In genomic region chr16:29699324-29700219, GRCh38 we compare ENCODE assay signal across 17 cellular contexts. TPM values are rescaled to one million over a fixed set of nuclear protein-coding genes. Genes with fewer than 3 reads are reported as not detected.
DNase-seq lines count a peak whose midpoint lies in the region; ATAC-seq and TF ChIP-seq lines count a peak whose summit lies in the region.
"Had no signal": no experiment of that assay in that cellular context is flagged by ENCODE, and none has a peak within 500 bp of the region (broad histone marks: within the 10 kb centered on the region; RNA-seq: fewer than 3 reads in every experiment).

No MANE protein-coding gene starts in this region.

- peak overlapping the region; percentile 62 for H2AFZ ChIP-seq in IMR-90 (replicated peaks; ENCODE audit: low read length, poor library complexity)

- peaks cover 39% of the 10 kb centered on the region for H3K36me3 ChIP-seq in BLaER1
- H3K36me3 ChIP-seq in IMR-90 (ENCODE audit: control insufficient read depth, insufficient read depth, low read length): no peaks in the 10 kb centered on the region
- no peaks in the 10 kb centered on the region for H3K36me3 ChIP-seq in sigmoid colon
- H3K36me3 ChIP-seq: cardiac muscle cell, vagina had no signal

- no peak overlapping the region for H4K5ac ChIP-seq in IMR-90 (ENCODE audit: low read depth, low read length)

- H2BK20ac ChIP-seq in IMR-90 (ENCODE audit: low read depth, low read length): no peak overlapping the region

- in situ Hi-C loops in IMR-90 (cut with MboI; ENCODE audit: low sequenced_read_pairs): loop anchor here (10.0 kb wide), 2 partner anchors 65 to 325 kb away; partner anchors contain the start of gene C16orf92

- no peak overlapping the region for H3K9ac ChIP-seq in BLaER1
- no peak overlapping the region for H3K9ac ChIP-seq in IMR-90 (ENCODE audit: low read depth, low read length)
- H3K9ac ChIP-seq: SK-N-SH had no signal

- H3K9me3 Mint-ChIP-seq in memory B cell (peaks cover 9% of the 10 kb centered on the region), HFFc6 (peaks cover 8% of the 10 kb centered on the region)
- H3K9me3 Mint-ChIP-seq: activated T-helper 17 cell treated with anti-CD3 and anti-CD28 coated beads, Interleukin-2, amount 50 U/mL, for 72 hours; CD8-positive, alpha-beta memory T cell had no signal

- no peak overlapping the region for H4K91ac ChIP-seq in IMR-90 (ENCODE audit: insufficient read depth, low read depth, low read length)

- H3K27me3 Mint-ChIP-seq in memory B cell (peaks cover 3% of the 10 kb centered on the region), HFFc6 (ENCODE audit: insufficient read depth) (peaks cover 11% of the 10 kb centered on the region)
- H3K27me3 Mint-ChIP-seq: activated CD4-positive, alpha-beta T cell treated with anti-CD3 and anti-CD28 coated beads for 36 hours; activated T-helper 17 cell treated with anti-CD3 and anti-CD28 coated beads, Interleukin-2, amount 50 U/mL, for 72 hours; CD8-positive, alpha-beta memory T cell had no signal

- no peak overlapping the region for H3K4me3 ChIP-seq in BLaER1
- no peak overlapping the region for H3K4me3 ChIP-seq in IMR-90 (ENCODE audit: insufficient read depth, low read depth, low read length)
- no peak overlapping the region for H3K4me3 ChIP-seq in sigmoid colon
- H3K4me3 ChIP-seq: cardiac muscle cell, smooth muscle cell had no signal

- H3K14ac ChIP-seq in IMR-90 (replicated peaks; ENCODE audit: low read depth, low read length): no peak overlapping the region

- H3K4me1 Mint-ChIP-seq in memory B cell (peaks cover 21% of the 10 kb centered on the region), HFFc6 (ENCODE audit: low read depth) (peaks cover 18% of the 10 kb centered on the region)

- POLR2A ChIA-PET in IMR-90 (lab: Charles Lee; ENCODE audit: unreplicated experiment): interaction anchor here (0.6 kb wide), 1 partner anchor 105 kb away, joined by 3 read pairs; no protein-coding TSS in a partner anchor

- no peak overlapping the region for H2BK15ac ChIP-seq in IMR-90 (ENCODE audit: low read depth, low read length)

- H3K4ac ChIP-seq in IMR-90 (ENCODE audit: low read depth, low read length): no peak overlapping the region

- H3K79me1 ChIP-seq in IMR-90 (ENCODE audit: low read depth in 1 of 2, low read length in 2 of 2): no peaks in the 10 kb centered on the region

- ATAC-seq in IMR-90 (ENCODE audit: low read depth) (no peak), memory B cell (ENCODE audit: low read depth) (no peak)

- 57% methylated on average over 4 of the region's 11 CpGs; no CpG with 5 or more reads in 1 of the 2 experiments for WGBS in IMR-90 (ENCODE audit: extremely low coverage in 2 of 2, insufficient read length in 1 of 2), 2 experiments
- WGBS in sigmoid colon, 2 donors: 59 to 70% methylated on average over 11 of the region's 11 CpGs

- no peak overlapping the region for H3K4me3 Mint-ChIP-seq in memory B cell
- no peak overlapping the region for H3K4me3 Mint-ChIP-seq in HFFc6

- TF ChIP-seq EP300 in sigmoid colon (IDR thresholded peaks at IDR 0.05): no peak

- H2AK9ac ChIP-seq in IMR-90 (replicated peaks; ENCODE audit: low read depth, low read length, poor library complexity): no peak overlapping the region

- H3K18ac ChIP-seq in IMR-90 (ENCODE audit: low read depth, low read length): no peak overlapping the region

- dilution Hi-C loops in IMR-90 (cut with HindIII; ENCODE audit: low sequenced_read_pairs, unreplicated experiment): no loop called here

- H3K56ac ChIP-seq in IMR-90 (ENCODE audit: extremely low read depth, insufficient read depth, low read length): no peak overlapping the region

- H3K4me2 ChIP-seq in BLaER1 (peak overlapping the region; percentile 13; the same call in 1 of the 2 replicates), IMR-90 (ENCODE audit: low read depth, low read length) (no peak overlapping the region)
- H3K4me2 ChIP-seq: SK-N-SH, smooth muscle cell had no signal

- no peak for TF ChIP-seq RAD21 in IMR-90 (IDR thresholded peaks at IDR 0.05; ENCODE audit: low read length)

- BruUV-seq in IMR-90 (replicated peaks; lab: Mats Ljungman, UMichigan): no TSS peak

- intact Hi-C loops in IMR-90 (cut with micrococcal nuclease): loop anchor here (1.0 to 2.0 kb wide), 7 partner anchors 22 to 321 kb away; partner anchors contain the start of genes KIF22 and PAGR1
- intact Hi-C loops in sigmoid colon (cut with DNase I): loop anchor here (2.0 to 5.0 kb wide), 3 partner anchors 88 to 323 kb away; partner anchors contain the start of gene C16orf92

- no peaks in the 10 kb centered on the region for H3K36me3 Mint-ChIP-seq in memory B cell
- 0 out of 2 replicates have a peak, but pooled peaks cover 5% of the 10 kb centered on the region for H3K36me3 Mint-ChIP-seq in HFFc6 (ENCODE audit: low read depth)
- H3K36me3 Mint-ChIP-seq: CD8-positive, alpha-beta memory T cell had no signal

- H2BK5ac ChIP-seq in IMR-90 (ENCODE audit: low read depth, low read length, poor library complexity, severe bottlenecking): no peak overlapping the region

- no peaks in the 10 kb centered on the region for H3K27me3 ChIP-seq in BLaER1
- H3K27me3 ChIP-seq in IMR-90 (ENCODE audit: control insufficient read depth, insufficient read depth, low read length): peaks cover 10% of the 10 kb centered on the region; the same call in 1 of the 2 replicates
- H3K27me3 ChIP-seq in sigmoid colon: no peaks in the 10 kb centered on the region
- H3K27me3 ChIP-seq: cardiac muscle cell, vagina had no signal

- 0 out of 2 replicates have a peak overlapping the region, but pooled peaks have one; percentile 43 for H2AK5ac ChIP-seq in IMR-90 (ENCODE audit: low read depth, low read length)

- H3K27ac Mint-ChIP-seq in memory B cell (peak overlapping the region; percentile 42), HFFc6 (no peak overlapping the region)

- TF ChIP-seq CTCF in IMR-90 (conservative IDR thresholded peaks at IDR 0.05; ENCODE audit: low read depth, low read length) (no peak), HFFc6 (IDR thresholded peaks at IDR 0.05) (no peak), sigmoid colon (IDR thresholded peaks at IDR 0.05) (no peak)

- DNase-seq in IMR-90 (no peak), amniotic epithelial cell (ENCODE audit: low read depth) (peak; percentile 16), memory B cell (ENCODE audit: low spot score in 2 of 2) (no peak), HFFc6 (no peak), sigmoid colon (no peak), amygdala (lab: John Stamatoyannopoulos, UW) (no peak), T1000 (lab: John Stamatoyannopoulos, UW) (no peak)

- H4K8ac ChIP-seq in IMR-90 (ENCODE audit: low read depth in 2 of 2, low read length in 2 of 2): no peak overlapping the region

- peaks cover 41% of the 10 kb centered on the region for H3K9me3 ChIP-seq in BLaER1
- no peaks in the 10 kb centered on the region for H3K9me3 ChIP-seq in IMR-90 (ENCODE audit: control insufficient read depth, insufficient read depth, low read length)
- H3K9me3 ChIP-seq in sigmoid colon: no peaks in the 10 kb centered on the region
- H3K9me3 ChIP-seq: SK-N-SH, vagina had no signal

- H3K4me1 ChIP-seq in BLaER1 (peaks cover 76% of the 10 kb centered on the region), IMR-90 (ENCODE audit: control insufficient read depth, insufficient read depth, low read length) (no peaks in the 10 kb centered on the region), sigmoid colon (peaks cover 0 to 3% (median 2%) of the 10 kb centered on the region in 4 donors)

- TF ChIP-seq POLR2A in IMR-90 (IDR thresholded peaks at IDR 0.05; ENCODE audit: low read depth, low read length) (no peak), sigmoid colon (IDR thresholded peaks at IDR 0.05) (no peak)

- CTCF ChIA-PET in IMR-90 (lab: Yijun Ruan, JAX): interaction anchor here (0.6 to 1.9 kb wide), 4 partner anchors 11 to 30 kb away, joined by 4 to 6 read pairs (median 5); partner anchors contain the start of gene QPRT

- H3K27ac ChIP-seq in BLaER1 (0 out of 2 replicates have a peak overlapping the region, but pooled peaks have one; percentile 12), IMR-90 (ENCODE audit: insufficient read depth, low read length) (no peak overlapping the region), sigmoid colon (no peak overlapping the region)
- H3K27ac ChIP-seq: cardiac muscle cell, vagina had no signal

- H2BK120ac ChIP-seq in IMR-90 (ENCODE audit: low read depth, low read length): no peak overlapping the region

- H4K20me1 ChIP-seq in BLaER1 (no peaks in the 10 kb centered on the region), IMR-90 (ENCODE audit: insufficient read depth, low read length) (no peaks in the 10 kb centered on the region)

- no peak overlapping the region for H3K23ac ChIP-seq in IMR-90 (ENCODE audit: low read depth, low read length)

- no peaks in the 10 kb centered on the region for H3K9me1 ChIP-seq in IMR-90 (ENCODE audit: insufficient read depth, low read length)

TF ChIP-seq in IMR-90, 13 proteins besides CTCF, POLR2A, EP300 and RAD21 (continues in another document):
- TF ChIP-seq BHLHE40 (IDR thresholded peaks at IDR 0.05; ENCODE audit: low read depth, low read length) (no peak), NFE2L2 (IDR thresholded peaks at IDR 0.05; ENCODE audit: low read depth, low read length) (no peak), MAFK (IDR thresholded peaks at IDR 0.05; ENCODE audit: low read depth, low read length) (no peak)

RNA-seq across cellular contexts. Expression of gene QPRT, which starts 20.6 kb away (rescaled TPM):
- total RNA-seq in IMR-90 (2012; rRNA removed): 3.4 and 3.6 TPM in 2 replicates
- 6.3 and 6.8 TPM in 2 replicates for polyA plus RNA-seq in IMR-90 (2012; rRNA removed)
- 7.5 and 16.3 TPM in 2 replicates for polyA plus RNA-seq in IMR-90 (2012; cell fraction: cytosol; rRNA removed)
- polyA plus RNA-seq in IMR-90 (2012; cell fraction: nucleus; rRNA removed; ENCODE audit: low replicate concordance): 9.0 and 10.8 TPM in 2 replicates
- total RNA-seq in HFFc6 (2021; fragmentation: NEBNext Ultra II Directional; extraction: Animal tissue kit (Norgen Biotek cat#: 25700)): 10 to 100 TPM in 3 of 6 experiments, 1 to 10 TPM in 3; 3.0 to 12.4 (median 10.3) TPM
- 10 to 100 TPM in 2 of 4 donors, 1 to 10 TPM in 2; 4.3 to 11.1 (median 7.4) TPM for total RNA-seq in sigmoid colon
- 10 to 100 TPM; 22.2 to 40.5 (median 34.7) TPM for polyA plus RNA-seq in sigmoid colon

RNA-seq across cellular contexts. Expression of gene SPN, which starts 36.5 kb away (rescaled TPM):
- total RNA-seq in IMR-90 (2012; rRNA removed): not detected in 2 replicates
- not detected in 2 replicates for polyA plus RNA-seq in IMR-90 (2012; rRNA removed)
- not detected in 2 replicates for polyA plus RNA-seq in IMR-90 (2012; cell fraction: cytosol; rRNA removed)
- not detected in 2 replicates for polyA plus RNA-seq in IMR-90 (2012; cell fraction: nucleus; rRNA removed; ENCODE audit: low replicate concordance)
- total RNA-seq in HFFc6 (2021; fragmentation: NEBNext Ultra II Directional; extraction: Animal tissue kit (Norgen Biotek cat#: 25700)): under 1 TPM in 5 of 6 experiments, not detected in 1; 0.06 to 0.20 (median 0.12) TPM
- 1 to 10 TPM in 2 of 4 donors, under 1 TPM in 2; 0.28 to 1.6 (median 0.94) TPM for total RNA-seq in sigmoid colon
- polyA plus RNA-seq in sigmoid colon: 10 to 100 TPM in 1 of 3 donors, 1 to 10 TPM in 1, under 1 TPM in 1; 0.60 to 13.3 (median 6.7) TPM
- total RNA-seq: pulmonary artery endothelial cell, smooth muscle cell had no signal
- polyA plus RNA-seq: smooth muscle cell had no signal

RNA-seq across cellular contexts. Expression of gene C16orf54, which starts 46.2 kb away (rescaled TPM):
- total RNA-seq in IMR-90 (2012; rRNA removed): not detected in 2 replicates
- polyA plus RNA-seq in IMR-90 (2012; rRNA removed): not detected in 2 replicates
- polyA plus RNA-seq in IMR-90 (2012; cell fraction: cytosol; rRNA removed): not detected in 2 replicates
- not detected in 2 replicates for polyA plus RNA-seq in IMR-90 (2012; cell fraction: nucleus; rRNA removed; ENCODE audit: low replicate concordance)
- total RNA-seq in HFFc6 (2021; fragmentation: NEBNext Ultra II Directional; extraction: Animal tissue kit (Norgen Biotek cat#: 25700)): not detected
- total RNA-seq in sigmoid colon: 1 to 10 TPM in 2 of 4 donors, under 1 TPM in 2; 0.82 to 2.5 (median 1.0) TPM
- polyA plus RNA-seq in sigmoid colon: 10 to 100 TPM in 1 of 3 donors, under 1 TPM in 1, not detected in 1; 0.46 to 10.1 TPM
- total RNA-seq: cardiac muscle cell, neural crest cell, pulmonary artery endothelial cell, smooth muscle cell had no signal
- polyA plus RNA-seq: cardiac muscle cell, SK-N-SH, smooth muscle cell had no signal
